ENCODE assay signal across 31 cellular contexts in genomic region chr3:68468695-68469375, GRCh38.
"Had no signal": no experiment of that assay in that cellular context is flagged by ENCODE, and none has a peak within 500 bp of the region (broad histone marks: within the 10 kb centered on the region; RNA-seq: fewer than 3 reads in every experiment).

No MANE protein-coding gene starts in this region.

- H3K4me3 ChIP-seq: esophagus muscularis mucosa had no signal

- H3K4me1 ChIP-seq: esophagus muscularis mucosa had no signal

- H3K27ac ChIP-seq: esophagus muscularis mucosa had no signal

- H3K4me1 Mint-ChIP-seq: activated B cell treated with CpG ODN at 0.5 μM for 24 hours; activated T-helper 17 cell treated with anti-CD3 and anti-CD28 coated beads, Interleukin-2, amount 50 U/mL, for 72 hours; T-helper 17 cell had no signal

- ATAC-seq: activated CD4-positive, CD25-positive, alpha-beta regulatory T cell treated with anti-CD3 and anti-CD28 coated beads, Interleukin-2, amount 50 U/mL, for 24 hours; activated CD8-positive, alpha-beta T cell treated with anti-CD3 and anti-CD28 coated beads for 36 hours; activated T-cell treated with anti-CD3 and anti-CD28 coated beads, Interleukin-2, amount 50 U/mL, for 4 hours; activated T-helper 17 cell treated with anti-CD3 and anti-CD28 coated beads, Interleukin-2, amount 50 U/mL, for 72 hours; effector memory CD8-positive, alpha-beta T cell; T-helper 17 cell had no signal

- H3K36me3 ChIP-seq: esophagus muscularis mucosa had no signal

- H3K4me3 Mint-ChIP-seq: activated B cell treated with CpG ODN at 0.5 μM for 24 hours; activated CD8-positive, alpha-beta T cell treated with anti-CD3 and anti-CD28 coated beads for 36 hours; activated naive CD8-positive, alpha-beta T cell; activated T-cell treated with anti-CD3 and anti-CD28 coated beads, Interleukin-2, amount 50 U/mL, for 4 hours; activated T-helper 17 cell treated with anti-CD3 and anti-CD28 coated beads, Interleukin-2, amount 50 U/mL, for 72 hours; effector memory CD8-positive, alpha-beta T cell; T-helper 17 cell; T-helper 2 cell treated with Interferon-gamma antibody and Interleukin-4, amounts not matched to agents 5 μg/mL and 100 μg/mL, for 36 hours had no signal

- H3K9me3 Mint-ChIP-seq: activated CD8-positive, alpha-beta T cell treated with anti-CD3 and anti-CD28 coated beads for 36 hours; activated T-helper 17 cell treated with anti-CD3 and anti-CD28 coated beads, Interleukin-2, amount 50 U/mL, for 72 hours had no signal

- DNase-seq: activated B cell treated with CpG ODN at 0.5 μM for 24 hours; activated CD4-positive, alpha-beta T cell treated with anti-CD3 and anti-CD28 coated beads for 48 hours; activated CD4-positive, alpha-beta T cell treated with anti-CD3 and anti-CD28 coated beads, Interleukin-2, amount 50 U/mL, for 1 hour; activated CD4-positive, alpha-beta T cell treated with anti-CD3 and anti-CD28 coated beads, Interleukin-2, amount 50 U/mL, for 48 hours; activated CD8-positive, alpha-beta memory T cell treated with anti-CD3 and anti-CD28 coated beads for 24 hours; activated CD8-positive, alpha-beta T cell treated with anti-CD3 and anti-CD28 coated beads for 36 hours; activated effector memory CD4-positive, alpha-beta T cell treated with Interleukin-2 at 50 U/mL for 16 hours; activated gamma-delta T cell treated with Interleukin-2 at 50 U/mL for 16 hours; activated naive CD4-positive, alpha-beta T cell treated with anti-CD3 and anti-CD28 coated beads, Interleukin-2, amount 50 U/mL, for 16 hours; activated naive CD4-positive, alpha-beta T cell treated with Interleukin-2 at 50 U/mL for 16 hours; activated T-cell treated with anti-CD3 and anti-CD28 coated beads, Interleukin-2, amount 50 U/mL, for 4 hours; amniotic stem cell; anterior cingulate cortex; caudate nucleus; cortex of kidney; dermis blood vessel endothelial cell; effector CD4-positive, alpha-beta T cell; effector memory CD8-positive, alpha-beta T cell; erythroblast; foreskin melanocyte; head of caudate nucleus; T-helper 1 cell; T-helper 17 cell; T1000 had no signal

- H3K27me3 Mint-ChIP-seq: activated B cell treated with CpG ODN at 0.5 μM for 24 hours; activated CD8-positive, alpha-beta T cell treated with anti-CD3 and anti-CD28 coated beads for 36 hours; activated naive CD8-positive, alpha-beta T cell; activated T-helper 17 cell treated with anti-CD3 and anti-CD28 coated beads, Interleukin-2, amount 50 U/mL, for 72 hours; effector memory CD8-positive, alpha-beta T cell; T-helper 17 cell had no signal

- FAIRE-seq: astrocyte, colon had no signal

- H3K9me3 ChIP-seq: esophagus muscularis mucosa had no signal

- H3K27ac Mint-ChIP-seq: activated B cell treated with CpG ODN at 0.5 μM for 24 hours; activated CD8-positive, alpha-beta T cell treated with anti-CD3 and anti-CD28 coated beads for 36 hours; activated naive CD8-positive, alpha-beta T cell; activated T-helper 17 cell treated with anti-CD3 and anti-CD28 coated beads, Interleukin-2, amount 50 U/mL, for 72 hours; effector memory CD8-positive, alpha-beta T cell; T-helper 17 cell; T-helper 2 cell treated with Interferon-gamma antibody and Interleukin-4, amounts not matched to agents 5 μg/mL and 100 μg/mL, for 36 hours had no signal

- H3K27me3 ChIP-seq: esophagus muscularis mucosa had no signal
